Comparison of ENCODE assay signal across 8 cellular contexts in the genomic region with DNA sequence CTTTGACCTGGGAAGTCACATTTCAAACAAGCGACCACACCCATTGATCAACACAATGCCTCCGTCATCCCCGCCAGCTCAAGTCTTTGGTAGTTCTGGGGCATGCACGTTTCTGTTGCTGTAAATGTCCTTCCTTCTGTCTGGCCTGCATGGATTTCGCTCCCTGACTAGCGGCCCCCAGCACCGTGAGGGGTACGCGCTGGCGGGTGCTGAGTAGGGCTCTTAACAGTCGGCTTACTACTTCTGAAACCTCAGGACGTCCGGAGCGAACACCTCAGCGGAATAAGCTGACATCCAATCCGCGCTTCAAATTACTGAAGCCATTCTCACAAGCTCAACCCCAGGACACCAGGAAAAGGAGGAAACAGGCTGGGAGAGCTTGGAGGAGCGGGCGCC. TPM values are rescaled to one million over a fixed set of nuclear protein-coding genes. Genes with fewer than 3 reads are reported as not detected.
DNase-seq lines count a peak whose midpoint lies in the region; ATAC-seq and TF ChIP-seq lines count a peak whose summit lies in the region.

No MANE protein-coding gene starts in this region.

- peaks cover 0 to 2% (median 1%) of the 10 kb centered on the region in 7 donors for H3K9me3 Mint-ChIP-seq in CD14-positive monocyte

- H3K36me3 ChIP-seq in duodenal mucosa (ENCODE audit: control insufficient read depth in 1 of 2, insufficient read depth in 2 of 2, low read length in 2 of 2) (peaks cover 0 to 5% of the 10 kb centered on the region in 2 donors), mucosa of descending colon (ENCODE audit: low read depth) (no peaks in the 10 kb centered on the region), urinary bladder (ENCODE audit: insufficient read depth) (no peaks in the 10 kb centered on the region)

- H3K27ac Mint-ChIP-seq in CD14-positive monocyte: peak overlapping the region; percentile 77 to 93 (median 89)
- H3K27ac Mint-ChIP-seq in T-helper 17 cell: peak overlapping the region; percentile 97

- no peak for DNase-seq in CD14-positive monocyte (ENCODE audit: low spot score)
- DNase-seq in GM19240 (ENCODE audit: insufficient read length, low spot score): peak; percentile 14
- peak in 1 of 3 donors; percentile 28 for DNase-seq in T-helper 17 cell
- DNase-seq in mucosa of descending colon: peak; percentile 56 to 67 (median 59)
- DNase-seq in foreskin melanocyte: no peak

- H3K4me1 ChIP-seq in duodenal mucosa (ENCODE audit: control insufficient read depth in 1 of 2, insufficient read depth in 2 of 2, low read length in 2 of 2) (peaks cover 29 to 39% of the 10 kb centered on the region in 2 donors), mucosa of descending colon (ENCODE audit: low read depth) (peaks cover 31% of the 10 kb centered on the region), urinary bladder (ENCODE audit: insufficient read depth) (peaks cover 2% of the 10 kb centered on the region)

- H3K4me3 Mint-ChIP-seq in CD14-positive monocyte: peak overlapping the region; percentile 74 to 94
- peak overlapping the region; percentile 90 for H3K4me3 Mint-ChIP-seq in T-helper 17 cell

- H3K4me1 Mint-ChIP-seq in CD14-positive monocyte: peaks cover 43% of the 10 kb centered on the region
- H3K4me1 Mint-ChIP-seq in T-helper 17 cell: peaks cover 44% of the 10 kb centered on the region

- H3K9me3 ChIP-seq in T-helper 17 cell (ENCODE audit: control insufficient read depth, low read length, poor library complexity, severe bottlenecking) (no peaks in the 10 kb centered on the region), duodenal mucosa (ENCODE audit: control insufficient read depth in 1 of 2, low read length in 2 of 2) (no peaks in the 10 kb centered on the region), mucosa of descending colon (no peaks in the 10 kb centered on the region)

- H3K27ac ChIP-seq in duodenal mucosa (ENCODE audit: low read depth, low read length) (peak overlapping the region; percentile 97), urinary bladder (ENCODE audit: low read depth) (peak overlapping the region; percentile 74)

- ATAC-seq in HG03378 (IDR thresholded peaks at IDR 0.05; ENCODE audit: unreplicated experiment): peak; percentile 8
- peak; percentile 62 for ATAC-seq in T-helper 17 cell
- ATAC-seq in mucosa of descending colon: peak; percentile 70

- no peak for TF ChIP-seq CTCF in CD14-positive monocyte (IDR thresholded peaks at IDR 0.05)
- TF ChIP-seq CTCF in mucosa of descending colon (IDR thresholded peaks at IDR 0.05): no peak

- WGBS in urinary bladder: under 1% methylated on average over 19 of the region's 19 CpGs

- H3K36me3 Mint-ChIP-seq in CD14-positive monocyte: peaks cover 8 to 14% of the 10 kb centered on the region in 2 donors
- H3K36me3 Mint-ChIP-seq in T-helper 17 cell (ENCODE audit: low read depth): peaks cover 3% of the 10 kb centered on the region

- H3K27me3 ChIP-seq in duodenal mucosa (ENCODE audit: control insufficient read depth in 1 of 2, insufficient read depth in 2 of 2, low read length in 2 of 2): no peaks in the 10 kb centered on the region

- intact Hi-C loops in CD14-positive monocyte (cut with micrococcal nuclease) (loop anchor here in 1 of 2 donors (5.0 to 10.0 kb wide), 3 partner anchors 82 to 1575 kb away; a partner anchor contains a TSS), mucosa of descending colon (cut with DNase I, micrococcal nuclease) (no loop called here)

- H3K9ac ChIP-seq in duodenal mucosa (ENCODE audit: low read depth in 1 of 2, low read length in 2 of 2): peak overlapping the region; percentile 87 to 91

- H3K4me3 ChIP-seq in duodenal mucosa (ENCODE audit: low read depth in 1 of 2, low read length in 2 of 2): peak overlapping the region; percentile 91 to 99
- H3K4me3 ChIP-seq in mucosa of descending colon: peak overlapping the region; percentile 93
- peak overlapping the region; percentile 83 for H3K4me3 ChIP-seq in urinary bladder (ENCODE audit: low read depth, low read length)

- H3K27me3 Mint-ChIP-seq in CD14-positive monocyte (ENCODE audit: low read depth in 3 of 3) (peaks cover 0 to 4% (median 2%) of the 10 kb centered on the region in 3 donors), T-helper 17 cell (no peaks in the 10 kb centered on the region)

RNA-seq across cellular contexts. Expression of a gene that starts 0.5 kb away (rescaled TPM):
- 10 to 100 TPM; 21.6 to 26.5 TPM for polyA plus RNA-seq in CD14-positive monocyte
- total RNA-seq in T-helper 17 cell: 10 to 100 TPM; 61.4 to 69.2 TPM
- 100 to 1,000 TPM in 1 of 3 donors, 10 to 100 TPM in 2; 66.3 to 108 (median 76.0) TPM for total RNA-seq in mucosa of descending colon
- total RNA-seq in urinary bladder: 35.9 TPM
- polyA plus RNA-seq in urinary bladder: 59.8 TPM

RNA-seq across cellular contexts. Expression of a gene that starts 51.2 kb away (rescaled TPM):
- polyA plus RNA-seq in CD14-positive monocyte (not detected), urinary bladder (0.25 TPM)
- total RNA-seq in T-helper 17 cell (under 1 TPM in 1 of 2 donors, not detected in 1; 0.08 TPM), mucosa of descending colon (under 1 TPM in 2 of 3 donors, not detected in 1; 0.12 to 0.82 TPM), urinary bladder (not detected)

Comparison
In these comparisons a context has a peak if more than half of its experiments do, and no peak if none do; other contexts are left out.
1. DNase-seq: peak in GM19240 (single experiment) and mucosa of descending colon (3 of 3); none in CD14-positive monocyte (single experiment) and foreskin melanocyte (single experiment).
2. ATAC-seq: peak in every context shown above with its lines; median percentile 70 in mucosa of descending colon; 62 in T-helper 17 cell; 8 in HG03378.
3. Peak in every context shown above with its lines, with median percentiles within 50 percentile points of each other: H3K4me3 ChIP-seq.